In the genomic region with DNA sequence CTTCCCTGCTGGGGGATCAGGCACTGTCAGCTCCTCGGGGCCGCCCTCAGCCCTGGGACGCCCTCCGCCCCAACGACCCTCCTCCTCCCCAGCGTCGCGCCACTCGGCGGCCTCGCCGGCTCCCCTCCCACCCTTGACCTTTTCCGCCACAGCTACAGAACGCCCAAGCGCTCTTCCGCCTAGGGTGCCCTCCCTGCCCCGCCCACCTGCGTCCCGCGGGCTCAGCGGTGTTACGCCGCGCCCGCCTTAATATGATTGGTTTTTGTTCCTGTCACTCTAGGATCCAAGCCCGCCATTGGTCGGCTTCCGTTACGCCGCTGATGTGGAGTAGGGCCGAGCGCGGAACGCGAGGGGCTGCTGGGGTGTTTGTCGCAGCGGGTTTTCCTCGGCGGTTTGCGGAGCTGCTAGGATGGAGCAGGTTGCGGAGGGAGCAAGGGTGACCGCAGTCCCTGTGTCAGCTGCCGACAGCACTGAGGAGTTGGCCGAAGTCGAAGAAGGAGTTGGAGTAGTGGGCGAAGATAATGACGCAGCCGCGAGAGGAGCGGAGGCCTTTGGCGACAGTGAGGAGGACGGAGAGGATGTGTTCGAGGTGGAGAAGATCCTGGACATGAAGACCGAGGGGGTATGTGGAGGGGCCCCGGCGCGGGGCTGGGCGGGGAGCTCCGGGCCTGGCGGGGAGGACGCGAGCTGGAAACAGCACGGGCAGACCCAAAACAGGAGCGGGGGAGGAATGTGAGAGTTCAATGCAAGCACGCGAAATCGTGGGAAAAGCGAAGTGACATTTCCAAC, we compare ENCODE assay signal across 8 cellular contexts.
DNase-seq lines count a peak whose midpoint lies in the region; ATAC-seq lines count a peak whose summit lies in the region.

A gene with protein sequence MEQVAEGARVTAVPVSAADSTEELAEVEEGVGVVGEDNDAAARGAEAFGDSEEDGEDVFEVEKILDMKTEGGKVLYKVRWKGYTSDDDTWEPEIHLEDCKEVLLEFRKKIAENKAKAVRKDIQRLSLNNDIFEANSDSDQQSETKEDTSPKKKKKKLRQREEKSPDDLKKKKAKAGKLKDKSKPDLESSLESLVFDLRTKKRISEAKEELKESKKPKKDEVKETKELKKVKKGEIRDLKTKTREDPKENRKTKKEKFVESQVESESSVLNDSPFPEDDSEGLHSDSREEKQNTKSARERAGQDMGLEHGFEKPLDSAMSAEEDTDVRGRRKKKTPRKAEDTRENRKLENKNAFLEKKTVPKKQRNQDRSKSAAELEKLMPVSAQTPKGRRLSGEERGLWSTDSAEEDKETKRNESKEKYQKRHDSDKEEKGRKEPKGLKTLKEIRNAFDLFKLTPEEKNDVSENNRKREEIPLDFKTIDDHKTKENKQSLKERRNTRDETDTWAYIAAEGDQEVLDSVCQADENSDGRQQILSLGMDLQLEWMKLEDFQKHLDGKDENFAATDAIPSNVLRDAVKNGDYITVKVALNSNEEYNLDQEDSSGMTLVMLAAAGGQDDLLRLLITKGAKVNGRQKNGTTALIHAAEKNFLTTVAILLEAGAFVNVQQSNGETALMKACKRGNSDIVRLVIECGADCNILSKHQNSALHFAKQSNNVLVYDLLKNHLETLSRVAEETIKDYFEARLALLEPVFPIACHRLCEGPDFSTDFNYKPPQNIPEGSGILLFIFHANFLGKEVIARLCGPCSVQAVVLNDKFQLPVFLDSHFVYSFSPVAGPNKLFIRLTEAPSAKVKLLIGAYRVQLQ (plus strand): TSS at position 320 of the 789 bp plus-strand sequence. CDS start 90 bp downstream, at position 410.

- H3K27ac ChIP-seq in cingulate gyrus (ENCODE audit: low read depth, low read length), result peak within 1 kb of the TSS; percentile 94
- peak within 1 kb of the TSS; percentile 80 for H3K27ac ChIP-seq in layer of hippocampus (ENCODE audit: low read depth, low read length)

- ATAC-seq in HG03442 (IDR thresholded peaks at IDR 0.05; ENCODE audit: unreplicated experiment), result peak; percentile 97

- H3K27me3 ChIP-seq in layer of hippocampus (ENCODE audit: control insufficient read depth, insufficient read depth, low read length), result no peaks in the 10 kb centered on the region

- DNase-seq in Ammon's horn (ENCODE audit: low spot score) (peak; percentile 97), GM19238 (ENCODE audit: insufficient read length, low spot score) (peak; percentile 92), NCI-H524 (lab: John Stamatoyannopoulos, UW) (peak; percentile 93 to 99)
- DNase-seq in activated CD4-positive, alpha-beta T cell treated with anti-CD3 and anti-CD28 coated beads for 4 hours, result peak; percentile 92 to 94
- DNase-seq in stimulated activated CD4-positive, alpha-beta T cell treated with anti-CD3 and anti-CD28 coated beads, Interleukin-1b, Interleukin-23, amount 100 ng/mL, for 4 hours (ENCODE audit: low read depth in 2 of 2), result peak; percentile 88 to 94

Comparison
In these comparisons a context has a peak if more than half of its experiments do, and no peak if none do; other contexts are left out.
1. Peak in every context shown above with its lines: DNase-seq, ATAC-seq and H3K27ac ChIP-seq.